21 cellular contexts compared by ENCODE assay signal in genomic region chr17:47009759-47010594, GRCh38. TPM values are rescaled to one million over a fixed set of nuclear protein-coding genes. Genes with fewer than 3 reads are reported as not detected.
"Had no signal": no experiment of that assay in that cellular context is flagged by ENCODE, and none has a peak within 500 bp of the region (broad histone marks: within the 10 kb centered on the region; RNA-seq: fewer than 3 reads in every experiment).

No MANE protein-coding gene starts in this region.

- ATAC-seq: gastrocnemius medialis; natural killer cell treated with Interleukin-12 subunit alpha and Interleukin-12 subunit beta and Interleukin-15 and Interleukin-18, amount 100 ng/mL, for 72 hours had no signal

- H3K27me3 ChIP-seq: gastrocnemius medialis, tibial nerve, vagina had no signal

- H3K27ac ChIP-seq: gastrocnemius medialis, tibial nerve, vagina had no signal

- H3K36me3 ChIP-seq: gastrocnemius medialis, vagina had no signal

- H3K4me1 ChIP-seq: gastrocnemius medialis, vagina had no signal

- DNase-seq: activated CD4-positive, alpha-beta T cell treated with anti-CD3 and anti-CD28 coated beads, Interleukin-2, amount 50 U/mL, for 1 hour; activated naive CD4-positive, alpha-beta T cell treated with Interleukin-2 at 50 U/mL for 16 hours; activated T-cell treated with anti-CD3 and anti-CD28 coated beads for 4 hours; aorta; dermis blood vessel endothelial cell; gastrocnemius medialis; hippocampal formation; kidney; right cardiac atrium; small intestine; stimulated activated CD4-positive, alpha-beta T cell treated with anti-CD3 and anti-CD28 coated beads, Interleukin-4, amount 100 ng/mL, for 24 hours; stimulated activated naive CD4-positive, alpha-beta T cell had no signal

- H3K4me3 ChIP-seq: gastrocnemius medialis, tibial nerve, vagina had no signal

RNA-seq across cellular contexts. Expression of gene RPRML, which starts 30.9 kb away (rescaled TPM):
- total RNA-seq: activated CD8-positive, alpha-beta memory T cell treated with anti-CD3 and anti-CD28 coated beads for 36 hours; bronchial epithelial cell; chondrocyte; dermis blood vessel endothelial cell; epithelial cell of proximal tubule; kidney; liver; mesenteric fat pad; natural killer cell treated with Interleukin-12 subunit alpha and Interleukin-12 subunit beta and Interleukin-15 and Interleukin-18, amount 100 ng/mL, for 72 hours; right cardiac atrium had no signal
- polyA plus RNA-seq: right cardiac atrium had no signal
